Comparison of ENCODE assay signal across 8 cellular contexts in genomic region chr1:229258031-229258850, GRCh38. TPM values are rescaled to one million over a fixed set of nuclear protein-coding genes. Genes with fewer than 3 reads are reported as not detected.
A peak's percentile ranks its signal among the peaks of the same experiment; 100 is the strongest.
DNase-seq lines count a peak whose midpoint lies in the region; ATAC-seq and TF ChIP-seq lines count a peak whose summit lies in the region.

No MANE protein-coding gene starts in this region.

- H3K27me3 ChIP-seq in SK-N-SH (ENCODE audit: insufficient read depth): no peaks in the 10 kb centered on the region

- no peak for ATAC-seq in GM21786 (IDR thresholded peaks at IDR 0.05; ENCODE audit: unreplicated experiment)
- no peak for ATAC-seq in HG03196 (IDR thresholded peaks at IDR 0.05; ENCODE audit: unreplicated experiment)

- WGBS in SK-N-SH (ENCODE audit: low lambda C conversion rate): 27% methylated on average over 5 of the region's 5 CpGs

- H3K4me2 ChIP-seq in SK-N-SH: no peak overlapping the region

- TF ChIP-seq CTCF in LNCaP clone FGC (IDR thresholded peaks at IDR 0.05; ENCODE audit: control insufficient read depth, extremely low read depth, insufficient read depth): peak; percentile 88
- peak; percentile 90 for TF ChIP-seq CTCF in SK-N-SH (IDR thresholded peaks at IDR 0.05)
- peak; percentile 94 for TF ChIP-seq CTCF in progenitor cell of endocrine pancreas (IDR thresholded peaks at IDR 0.05; ENCODE audit: unreplicated experiment)

- H3K9me2 ChIP-seq in SK-N-SH: no peaks in the 10 kb centered on the region

- H3K27ac ChIP-seq in SK-N-SH (ENCODE audit: low read depth in 2 of 2, low read length in 1 of 2): no peak overlapping the region

- no peaks in the 10 kb centered on the region for H3K36me3 Mint-ChIP-seq in activated naive CD4-positive, alpha-beta T cell treated with anti-CD3 and anti-CD28 coated beads, Interleukin-2, amount 50 U/mL, for 24 hours
- no peaks in the 10 kb centered on the region for H3K36me3 Mint-ChIP-seq in progenitor cell of endocrine pancreas (ENCODE audit: insufficient read depth)

- H3K36me3 ChIP-seq in ES-I3 (ENCODE audit: insufficient read depth, low read length) (no peaks in the 10 kb centered on the region), SK-N-SH (replicated peaks in 1 of 2; ENCODE audit: control insufficient read depth in 1 of 2, insufficient read depth in 2 of 2, low read length in 1 of 2) (no peaks in the 10 kb centered on the region)

- TF ChIP-seq EP300 in SK-N-SH (IDR thresholded peaks at IDR 0.05; ENCODE audit: borderline replicate concordance in 1 of 2, low read depth in 1 of 2, low read length in 1 of 2): no peak

- POLR2A ChIA-PET in SK-N-SH (lab: Yijun Ruan, JAX): interaction anchor here (0.5 to 1.1 kb wide), 2 partner anchors 153 to 222 kb away, joined by 3 read pairs; no protein-coding TSS in a partner anchor

- no peak overlapping the region for H3K4me3 ChIP-seq in LNCaP clone FGC (ENCODE audit: low read depth, low read length)
- no peak overlapping the region for H3K4me3 ChIP-seq in SK-N-SH (ENCODE audit: low read depth in 2 of 2, low read length in 1 of 2)

- H3K9me3 Mint-ChIP-seq in activated naive CD4-positive, alpha-beta T cell treated with anti-CD3 and anti-CD28 coated beads, Interleukin-2, amount 50 U/mL, for 24 hours: no peaks in the 10 kb centered on the region
- no peaks in the 10 kb centered on the region for H3K9me3 Mint-ChIP-seq in progenitor cell of endocrine pancreas (ENCODE audit: low read depth)

- no peaks in the 10 kb centered on the region for H3F3A ChIP-seq in SK-N-SH (replicated peaks; ENCODE audit: insufficient read depth)

- H3K9ac ChIP-seq in ES-I3 (ENCODE audit: low read depth, low read length) (peak overlapping the region; percentile 21; the same call in 1 of the 2 replicates), SK-N-SH (no peak overlapping the region)

- no peaks in the 10 kb centered on the region for H4K20me1 ChIP-seq in SK-N-SH (ENCODE audit: insufficient read depth)

- H3K79me2 ChIP-seq in SK-N-SH (ENCODE audit: insufficient read depth): no peaks in the 10 kb centered on the region

- no peaks in the 10 kb centered on the region for H3K27me3 Mint-ChIP-seq in activated naive CD4-positive, alpha-beta T cell treated with anti-CD3 and anti-CD28 coated beads, Interleukin-2, amount 50 U/mL, for 24 hours
- H3K27me3 Mint-ChIP-seq in progenitor cell of endocrine pancreas: peaks cover 3% of the 10 kb centered on the region

- peak overlapping the region; percentile 47 for H3K27ac Mint-ChIP-seq in activated naive CD4-positive, alpha-beta T cell treated with anti-CD3 and anti-CD28 coated beads, Interleukin-2, amount 50 U/mL, for 24 hours
- peak overlapping the region; percentile 12 for H3K27ac Mint-ChIP-seq in progenitor cell of endocrine pancreas

- DNase-seq in LNCaP clone FGC (ENCODE audit: low read depth) (peak; percentile 45), SK-N-SH (peak; percentile 69), glomerular endothelial cell (ENCODE audit: extremely low read depth, low read depth, low spot score) (peak; percentile 50), progenitor cell of endocrine pancreas (ENCODE audit: low spot score, unreplicated experiment) (peak; percentile 46)

- peak; percentile 96 for TF ChIP-seq RAD21 in SK-N-SH (IDR thresholded peaks at IDR 0.05; ENCODE audit: low read length)

- CTCF ChIA-PET in SK-N-SH (lab: Yijun Ruan, JAX): interaction anchor here (0.7 to 8.4 kb wide), 49 partner anchors 8 to 1046 kb away, joined by 3 to 143 read pairs (median 4); partner anchors contain the start of genes NUP133 and RAB4A

- H3K4me1 Mint-ChIP-seq in activated naive CD4-positive, alpha-beta T cell treated with anti-CD3 and anti-CD28 coated beads, Interleukin-2, amount 50 U/mL, for 24 hours: peaks cover 36% of the 10 kb centered on the region
- H3K4me1 Mint-ChIP-seq in progenitor cell of endocrine pancreas (ENCODE audit: low read depth): peaks cover 12% of the 10 kb centered on the region

- peaks cover 10% of the 10 kb centered on the region for H3K4me1 ChIP-seq in ES-I3 (ENCODE audit: insufficient read depth, low read length)
- peaks cover 0 to 5% of the 10 kb centered on the region in 2 experiments; a peak in 2 of 4 replicates for H3K4me1 ChIP-seq in SK-N-SH (ENCODE audit: control insufficient read depth in 1 of 2, insufficient read depth in 2 of 2, low read depth in 1 of 2, low read length in 1 of 2)

- H2AFZ ChIP-seq in SK-N-SH (ENCODE audit: low read depth): no peak overlapping the region; the same call in 1 of the 2 replicates

- no peaks in the 10 kb centered on the region for H3K9me3 ChIP-seq in ES-I3 (ENCODE audit: control insufficient read depth, insufficient read depth, low read length)
- no peaks in the 10 kb centered on the region for H3K9me3 ChIP-seq in SK-N-SH

- no peak overlapping the region for H3K4me3 Mint-ChIP-seq in activated naive CD4-positive, alpha-beta T cell treated with anti-CD3 and anti-CD28 coated beads, Interleukin-2, amount 50 U/mL, for 24 hours
- H3K4me3 Mint-ChIP-seq in progenitor cell of endocrine pancreas (ENCODE audit: low read depth): no peak overlapping the region

TF ChIP-seq in SK-N-SH, 30 proteins besides CTCF, POLR2A, EP300 and RAD21:
- peak; percentile 88 for TF ChIP-seq SMC3 (IDR thresholded peaks at IDR 0.05; ENCODE audit: low read depth, low read length)
- TF ChIP-seq TCF12 (IDR thresholded peaks at IDR 0.05): no peak
- TF ChIP-seq TEAD4 (IDR thresholded peaks at IDR 0.05; ENCODE audit: borderline replicate concordance, insufficient read depth): 0 out of 2 replicates have a peak, but pooled peaks have one; percentile 12
- TF ChIP-seq GATA2 (CRISPR knock-in tag; IDR thresholded peaks at IDR 0.05): no peak
- no peak for TF ChIP-seq MEF2A (IDR thresholded peaks at IDR 0.05; ENCODE audit: borderline replicate concordance, low read depth)
TF ChIP-seq in SK-N-SH: peak in this region for 2.

RNA-seq across cellular contexts. Expression of gene RAB4A, which starts 12.7 kb away (rescaled TPM):
- polyA plus RNA-seq in SK-N-SH (2012; rRNA removed): 25.5 and 28.1 TPM in 2 replicates
- polyA plus RNA-seq in SK-N-SH (2012; cell fraction: cytosol; rRNA removed): 40.5 and 50.1 TPM in 2 replicates
- 12.4 and 13.2 TPM in 2 replicates for polyA plus RNA-seq in SK-N-SH (2012; cell fraction: nucleus; rRNA removed)
- total RNA-seq in glomerular endothelial cell (24.3 and 24.5 TPM in 2 replicates), progenitor cell of endocrine pancreas (127 and 130 TPM in 2 replicates)
